Comparison of ENCODE assay signal across 26 cellular contexts in genomic region chr15:81411969-81412633, GRCh38. TPM values are rescaled to one million over a fixed set of nuclear protein-coding genes. Genes with fewer than 3 reads are reported as not detected.
"Had no signal": no experiment of that assay in that cellular context is flagged by ENCODE, and none has a peak within 500 bp of the region (broad histone marks: within the 10 kb centered on the region; RNA-seq: fewer than 3 reads in every experiment).

No MANE protein-coding gene starts in this region.

- DNase-seq: effector memory CD8-positive, alpha-beta T cell; foreskin melanocyte; heart left ventricle; hypothalamus; islet precursor cell; mammary epithelial cell; naive thymus-derived CD4-positive, alpha-beta T cell; posterior cingulate gyrus; stimulated activated CD4-positive, alpha-beta T cell treated with anti-CD3 and anti-CD28 coated beads, Interleukin-2, amount 100 ng/mL, for 24 hours; stimulated activated CD4-positive, alpha-beta T cell treated with anti-CD3 and anti-CD28 coated beads, Interleukin-4, amount 100 ng/mL, for 4 hours; stimulated activated naive B cell treated with anti-CD40 and anti-IgM and Interleukin-4, amounts not matched to agents 10 μg/mL and 1 μg/mL and 100 μg/mL, for 72 hours; stomach; substantia nigra; trophoblast cell had no signal

- H3K9me3 ChIP-seq: esophagus muscularis mucosa, heart left ventricle, neutrophil, stomach had no signal

- H3K4me3 Mint-ChIP-seq: dendritic cell treated with granulocyte-macrophage colony-stimulating factor and Interleukin-4, amounts not matched to agents 40 ng/mL and 50 ng/mL, for 4 days; effector memory CD8-positive, alpha-beta T cell; naive thymus-derived CD4-positive, alpha-beta T cell; stimulated activated naive B cell treated with anti-CD40 and anti-IgM and Interleukin-4, amounts not matched to agents 10 μg/mL and 1 μg/mL and 100 μg/mL, for 72 hours had no signal

- H3K9me3 Mint-ChIP-seq: dendritic cell treated with granulocyte-macrophage colony-stimulating factor and Interleukin-4, amounts not matched to agents 40 ng/mL and 50 ng/mL, for 4 days; effector memory CD8-positive, alpha-beta T cell had no signal

- H3K27ac ChIP-seq: epithelial cell of prostate, esophagus muscularis mucosa, heart left ventricle, neutrophil, skin epidermis, stomach had no signal

- H3K36me3 ChIP-seq: esophagus muscularis mucosa, heart left ventricle, neutrophil, stomach had no signal

- ATAC-seq: effector memory CD8-positive, alpha-beta T cell; heart left ventricle; left lobe of liver; naive thymus-derived CD4-positive, alpha-beta T cell; sciatic nerve; stimulated activated naive B cell treated with anti-CD40 and anti-IgM and Interleukin-4, amounts not matched to agents 10 μg/mL and 1 μg/mL and 100 μg/mL, for 72 hours had no signal

- H3K27me3 ChIP-seq: heart left ventricle had no signal

- H3K4me3 ChIP-seq: esophagus muscularis mucosa, heart left ventricle, skin epidermis, stomach had no signal

- H3K36me3 Mint-ChIP-seq: naive thymus-derived CD4-positive, alpha-beta T cell; stimulated activated naive B cell treated with anti-CD40 and anti-IgM and Interleukin-4, amounts not matched to agents 10 μg/mL and 1 μg/mL and 100 μg/mL, for 72 hours had no signal

RNA-seq across cellular contexts. Expression of gene TMC3, which starts 38.1 kb away (rescaled TPM):
- total RNA-seq: left lobe of liver; mammary epithelial cell; mesenteric fat pad; mononuclear cell; naive thymus-derived CD4-positive, alpha-beta T cell; osteocyte; pulmonary artery endothelial cell had no signal
- polyA plus RNA-seq: heart left ventricle; mammary epithelial cell; naive thymus-derived CD4-positive, alpha-beta T cell; neural cell had no signal
